In genomic region chr5:38667499-38667776, GRCh38 we compare ENCODE assay signal across 16 cellular contexts.
"Had no signal": no experiment of that assay in that cellular context is flagged by ENCODE, and none has a peak within 500 bp of the region (broad histone marks: within the 10 kb centered on the region; RNA-seq: fewer than 3 reads in every experiment).

No MANE protein-coding gene starts in this region.

- H3K4me3 ChIP-seq: gastrocnemius medialis, lower lobe of right lung, smooth muscle cell, stomach, tibial nerve, upper lobe of left lung had no signal

- ATAC-seq: natural killer cell; stimulated activated effector memory CD8-positive, alpha-beta T cell treated with anti-CD3 and anti-CD28 coated beads, Interleukin-12 subunit alpha, Interleukin-12 subunit beta, amount 100 ng/mL, for 72 hours had no signal

- H3K9me3 ChIP-seq: gastrocnemius medialis, lower lobe of right lung, stomach, tibial nerve, upper lobe of left lung had no signal

- FAIRE-seq: urothelium cell line had no signal

- H3K27me3 ChIP-seq: gastrocnemius medialis, stomach, tibial nerve, upper lobe of left lung had no signal

- H3K36me3 ChIP-seq: gastrocnemius medialis, lower lobe of right lung, stomach, tibial nerve, upper lobe of left lung had no signal

- H3K27ac ChIP-seq: lower lobe of right lung, parathyroid adenoma had no signal

- DNase-seq: cortex of kidney; natural killer cell; occipital lobe; stimulated activated CD4-positive, alpha-beta T cell treated with anti-CD3 and anti-CD28 coated beads, Interleukin-12 subunit alpha, Interleukin-12 subunit beta, amount 100 ng/mL, for 4 hours; stimulated activated CD4-positive, alpha-beta T cell treated with anti-CD3 and anti-CD28 coated beads, Interleukin-1b, Interleukin-23, amount 100 ng/mL, for 48 hours; stimulated activated CD4-positive, alpha-beta T cell treated with anti-CD3 and anti-CD28 coated beads, Interleukin-4, amount 100 ng/mL, for 24 hours; stimulated activated naive CD4-positive, alpha-beta T cell treated with Interleukin-2 at 50 U/mL for 16 hours had no signal
